16 cellular contexts compared by ENCODE assay signal in genomic region chr1:230909974-230910754, GRCh38. TPM values are rescaled to one million over a fixed set of nuclear protein-coding genes. Genes with fewer than 3 reads are reported as not detected.
A peak's percentile ranks its signal among the peaks of the same experiment; 100 is the strongest.
DNase-seq lines count a peak whose midpoint lies in the region; ATAC-seq and TF ChIP-seq lines count a peak whose summit lies in the region.
"Had no signal": no experiment of that assay in that cellular context is flagged by ENCODE, and none has a peak within 500 bp of the region (broad histone marks: within the 10 kb centered on the region; RNA-seq: fewer than 3 reads in every experiment).

No MANE protein-coding gene starts in this region.

- no peak for DNase-seq in activated T-cell treated with anti-CD3 and anti-CD28 coated beads, Interleukin-2, amount 50 U/mL, for 24 hours
- no peak for DNase-seq in activated T-cell treated with anti-CD3 and anti-CD28 coated beads, Interleukin-2, amount 50 U/mL, for 4 hours
- DNase-seq in head of caudate nucleus, result peak; percentile 34 to 84 (median 64)
- DNase-seq in neural progenitor cell (ENCODE audit: low spot score), result no peak
- no peak for DNase-seq in transverse colon
- no peak for DNase-seq in NCI-H2171 (lab: John Stamatoyannopoulos, UW)
- no peak for DNase-seq in CD1c-positive myeloid dendritic cell (ENCODE audit: extremely low spot score)
- DNase-seq: activated CD8-positive, alpha-beta memory T cell treated with anti-CD3 and anti-CD28 coated beads for 24 hours; activated naive CD4-positive, alpha-beta T cell treated with anti-CD3 and anti-CD28 coated beads, Interleukin-2, amount 10 ng/mL, durations not matched to agents 7 days and 5 days; cortex of kidney; NK-92 treated with Interleukin-12 subunit alpha and Interleukin-12 subunit beta, amount 100 ng/mL, for 24 hours; retina; stimulated activated CD4-positive, alpha-beta T cell treated with anti-CD3 and anti-CD28 coated beads, Interleukin-4, amount 100 ng/mL, for 24 hours; stimulated activated naive CD4-positive, alpha-beta T cell had no signal

- no peaks in the 10 kb centered on the region for H3F3A ChIP-seq in neural progenitor cell (ENCODE audit: low read depth)

- H3K4me1 Mint-ChIP-seq in activated T-cell treated with anti-CD3 and anti-CD28 coated beads, Interleukin-2, amount 50 U/mL, for 24 hours (ENCODE audit: low read depth), result peaks cover 5% of the 10 kb centered on the region
- no peaks in the 10 kb centered on the region for H3K4me1 Mint-ChIP-seq in activated T-cell treated with anti-CD3 and anti-CD28 coated beads, Interleukin-2, amount 50 U/mL, for 4 hours (ENCODE audit: low read depth)
- peaks cover 9% of the 10 kb centered on the region for H3K4me1 Mint-ChIP-seq in neural progenitor cell

- H3K36me3 ChIP-seq in neural progenitor cell, result no peaks in the 10 kb centered on the region
- H3K36me3 ChIP-seq in transverse colon, result peaks cover 0 to 32% (median 5%) of the 10 kb centered on the region in 4 donors

- H3K27ac Mint-ChIP-seq in activated T-cell treated with anti-CD3 and anti-CD28 coated beads, Interleukin-2, amount 50 U/mL, for 24 hours, result peak overlapping the region; percentile 35
- H3K27ac Mint-ChIP-seq in neural progenitor cell, result peak overlapping the region; percentile 26
- H3K27ac Mint-ChIP-seq: activated naive CD4-positive, alpha-beta T cell treated with anti-CD3 and anti-CD28 coated beads, Interleukin-2, amount 10 ng/mL, durations not matched to agents 7 days and 5 days had no signal

- H3K4me1 ChIP-seq in neural progenitor cell, result no peaks in the 10 kb centered on the region
- peaks cover 0 to 5% (median 0%) of the 10 kb centered on the region in 4 donors for H3K4me1 ChIP-seq in transverse colon

- no peak for TF ChIP-seq EP300 in transverse colon (IDR thresholded peaks at IDR 0.05; ENCODE audit: low read depth)

- TF ChIP-seq CTCF in neural progenitor cell (IDR thresholded peaks at IDR 0.05) (no peak), transverse colon (IDR thresholded peaks at IDR 0.05) (no peak)

- WGBS in transverse colon (ENCODE audit: low coverage in 1 of 2), 2 donors, result 81 to 85% methylated on average over 10 to 13 of the region's 13 CpGs

- H3K4me3 ChIP-seq in neural progenitor cell (no peak overlapping the region), transverse colon (no peak overlapping the region)

- no peak overlapping the region for H3K27ac ChIP-seq in neural progenitor cell
- H3K27ac ChIP-seq in transverse colon, result peak overlapping the region in 3 of 4 donors; percentile 20 to 28 (median 28)
- H3K27ac ChIP-seq: 22Rv1 had no signal

- H2AFZ ChIP-seq in neural progenitor cell (replicated peaks), result no peak overlapping the region

- in situ Hi-C loops in transverse colon (cut with MboI; ENCODE audit: low pct_ligation_motif_present in 1 of 4, low pct_unique_long_range_greater_than_20kb in 1 of 4, low sequenced_read_pairs in 3 of 4), result loop anchor here (25.0 kb wide), 2 partner anchors 98 to 302 kb away; no protein-coding TSS in a partner anchor

- no peak overlapping the region for H3K4me3 Mint-ChIP-seq in activated T-cell treated with anti-CD3 and anti-CD28 coated beads, Interleukin-2, amount 50 U/mL, for 24 hours
- no peak overlapping the region for H3K4me3 Mint-ChIP-seq in activated T-cell treated with anti-CD3 and anti-CD28 coated beads, Interleukin-2, amount 50 U/mL, for 4 hours
- H3K4me3 Mint-ChIP-seq in neural progenitor cell, result no peak overlapping the region
- H3K4me3 Mint-ChIP-seq: activated naive CD4-positive, alpha-beta T cell treated with anti-CD3 and anti-CD28 coated beads, Interleukin-2, amount 10 ng/mL, durations not matched to agents 7 days and 5 days had no signal

- no peaks in the 10 kb centered on the region for H3K27me3 Mint-ChIP-seq in activated T-cell treated with anti-CD3 and anti-CD28 coated beads, Interleukin-2, amount 50 U/mL, for 24 hours
- H3K27me3 Mint-ChIP-seq in activated T-cell treated with anti-CD3 and anti-CD28 coated beads, Interleukin-2, amount 50 U/mL, for 4 hours (ENCODE audit: low read depth), result no peaks in the 10 kb centered on the region
- peaks cover 2% of the 10 kb centered on the region for H3K27me3 Mint-ChIP-seq in neural progenitor cell (ENCODE audit: insufficient read depth, low read depth)
- H3K27me3 Mint-ChIP-seq: activated naive CD4-positive, alpha-beta T cell treated with anti-CD3 and anti-CD28 coated beads, Interleukin-2, amount 10 ng/mL, durations not matched to agents 7 days and 5 days had no signal

- no peak overlapping the region for H3K4me2 ChIP-seq in neural progenitor cell

- H3K27me3 ChIP-seq in neural progenitor cell (no peaks in the 10 kb centered on the region), transverse colon (no peaks in the 10 kb centered on the region)

- H3K9ac ChIP-seq in neural progenitor cell, result no peak overlapping the region

- H3K9me3 Mint-ChIP-seq in activated T-cell treated with anti-CD3 and anti-CD28 coated beads, Interleukin-2, amount 50 U/mL, for 24 hours, result no peaks in the 10 kb centered on the region
- H3K9me3 Mint-ChIP-seq in activated T-cell treated with anti-CD3 and anti-CD28 coated beads, Interleukin-2, amount 50 U/mL, for 4 hours, result no peaks in the 10 kb centered on the region
- H3K9me3 Mint-ChIP-seq in neural progenitor cell, result no peaks in the 10 kb centered on the region
- H3K9me3 Mint-ChIP-seq: activated naive CD4-positive, alpha-beta T cell treated with anti-CD3 and anti-CD28 coated beads, Interleukin-2, amount 10 ng/mL, durations not matched to agents 7 days and 5 days had no signal

- H3K9me3 ChIP-seq in neural progenitor cell (ENCODE audit: low read depth), result no peaks in the 10 kb centered on the region
- H3K9me3 ChIP-seq in transverse colon, result no peaks in the 10 kb centered on the region

- peaks cover 86% of the 10 kb centered on the region for H3K36me3 Mint-ChIP-seq in activated T-cell treated with anti-CD3 and anti-CD28 coated beads, Interleukin-2, amount 50 U/mL, for 24 hours (ENCODE audit: low read depth)
- peaks cover 50% of the 10 kb centered on the region for H3K36me3 Mint-ChIP-seq in activated T-cell treated with anti-CD3 and anti-CD28 coated beads, Interleukin-2, amount 50 U/mL, for 4 hours (ENCODE audit: insufficient read depth)
- peaks cover 14% of the 10 kb centered on the region for H3K36me3 Mint-ChIP-seq in neural progenitor cell

- ATAC-seq in activated T-cell treated with anti-CD3 and anti-CD28 coated beads, Interleukin-2, amount 50 U/mL, for 4 hours, result no peak
- ATAC-seq in GM18498 (IDR thresholded peaks at IDR 0.05; ENCODE audit: unreplicated experiment), result no peak

- no peaks in the 10 kb centered on the region for H3K79me2 ChIP-seq in neural progenitor cell (ENCODE audit: low read depth)

- no peak for TF ChIP-seq POLR2A in transverse colon (IDR thresholded peaks at IDR 0.05)

- intact Hi-C loops in head of caudate nucleus (cut with DNase I) (no loop called here), transverse colon (cut with DNase I; ENCODE audit: low total_unique reads) (loop anchor here (5.0 kb wide), 1 partner anchor 43 kb away; the partner anchor contains the start of gene C1orf198)

- peaks cover 4% of the 10 kb centered on the region for H4K20me1 ChIP-seq in neural progenitor cell (ENCODE audit: low read depth)

RNA-seq across cellular contexts. Expression of gene C1orf198, which starts 41.8 kb away (rescaled TPM):
- 1 to 10 TPM; 4.7 to 5.2 (median 4.9) TPM for total RNA-seq in activated T-cell treated with anti-CD3 and anti-CD28 coated beads, Interleukin-2, amount 50 U/mL, for 4 hours
- total RNA-seq in neural progenitor cell (ENCODE audit: low replicate concordance) (48.5 and 66.7 TPM in 2 replicates), transverse colon (10 to 100 TPM; 10.8 to 26.7 (median 18.2) TPM)

Comparison
In these comparisons a context has a peak if more than half of its experiments do, and no peak if none do; other contexts are left out.
1. DNase-seq: peak in head of caudate nucleus (42 of 42); none in activated T-cell treated with anti-CD3 and anti-CD28 coated beads, Interleukin-2, amount 50 U/mL, for 24 hours (single experiment), activated T-cell treated with anti-CD3 and anti-CD28 coated beads, Interleukin-2, amount 50 U/mL, for 4 hours (single experiment), neural progenitor cell (single experiment), transverse colon (single experiment), NCI-H2171 (single experiment) and CD1c-positive myeloid dendritic cell (single experiment).